ENCODE assay signal across 8 cellular contexts in the genomic region with DNA sequence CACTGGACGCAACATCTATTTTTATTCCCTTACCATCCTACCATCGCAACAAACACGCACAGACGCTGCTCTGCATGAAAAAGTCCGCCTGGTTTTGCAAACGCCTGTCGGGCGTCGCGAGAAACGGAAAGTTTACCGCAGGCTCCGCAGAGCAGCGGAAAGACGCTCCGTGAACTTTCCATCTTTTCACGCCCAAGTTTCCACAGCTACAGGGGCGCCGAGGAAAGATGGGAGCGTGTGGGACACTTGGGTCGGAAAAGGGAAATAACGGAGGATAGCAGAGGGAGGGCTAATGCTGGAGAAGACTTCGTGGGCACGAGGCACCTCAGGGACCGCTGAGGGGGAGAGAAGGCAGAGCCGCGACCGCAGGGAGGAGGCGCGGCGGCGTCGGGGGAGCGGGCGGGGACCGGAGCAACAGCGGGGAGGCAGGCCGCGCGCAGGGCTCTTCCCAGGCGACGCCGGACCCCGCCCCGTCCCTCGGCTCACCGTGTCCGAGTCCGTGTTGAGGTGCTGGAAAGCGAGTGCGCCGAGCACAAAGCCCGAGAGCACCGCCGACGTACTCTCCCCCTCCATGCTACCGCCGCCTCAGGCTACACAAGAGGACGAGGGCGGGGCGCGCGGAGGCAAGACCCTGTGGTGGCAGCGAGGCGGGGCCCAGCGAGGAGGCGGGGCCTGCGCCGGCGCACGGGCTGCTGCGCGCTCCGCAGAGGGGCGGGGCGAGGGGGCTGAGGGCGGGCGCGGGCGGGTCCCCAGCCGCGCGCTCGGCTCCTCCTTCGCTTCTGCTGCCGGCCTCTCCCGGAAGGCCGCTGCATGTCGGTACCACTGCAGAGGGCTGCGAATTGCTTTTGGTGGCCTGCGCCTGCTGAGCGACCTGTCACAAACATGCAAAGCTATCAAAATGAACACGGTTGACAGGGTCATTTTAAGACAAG. TPM values are rescaled to one million over a fixed set of nuclear protein-coding genes. Genes with fewer than 3 reads are reported as not detected.
DNase-seq lines count a peak whose midpoint lies in the region; ATAC-seq and TF ChIP-seq lines count a peak whose summit lies in the region.

A gene (minus strand): TSS at position 601 of the 932 bp plus-strand sequence. CDS start 28 bp downstream, at position 573.

- H3K27ac Mint-ChIP-seq in activated naive CD4-positive, alpha-beta T cell treated with anti-CD3 and anti-CD28 coated beads, Interleukin-2, amount 50 U/mL, for 72 hours = peak within 1 kb of the TSS; percentile 92 to 97

- TF ChIP-seq CTCF in GM10248 (IDR thresholded peaks at IDR 0.05; ENCODE audit: control extremely low read depth, extremely low read depth, low read depth, missing control alignments) (no peak), SK-N-SH (IDR thresholded peaks at IDR 0.05) (no peak), osteoblast (IDR thresholded peaks at IDR 0.05; ENCODE audit: extremely low read depth, low read depth, low read length) (no peak), testis (IDR thresholded peaks at IDR 0.05) (no peak)

- DNase-seq in GM10248 (ENCODE audit: extremely low spot score) = peak; percentile 99
- peak; percentile 89 for DNase-seq in NCI-H1092 (lab: John Stamatoyannopoulos, UW)
- DNase-seq in SK-N-SH = peak; percentile 99
- peak; percentile 94 to 95 for DNase-seq in activated naive CD4-positive, alpha-beta T cell treated with anti-CD3 and anti-CD28 coated beads, Interleukin-2, amount 50 U/mL, for 72 hours (ENCODE audit: low spot score in 2 of 2)
- peak; percentile 96 for DNase-seq in glomerular visceral epithelial cell (ENCODE audit: extremely low spot score)
- peak; percentile 99 for DNase-seq in osteoblast (ENCODE audit: insufficient read length, low spot score, missing footprints)
- DNase-seq in testis = peak; percentile 98

- peaks cover 3% of the 10 kb centered on the region for H3F3A ChIP-seq in SK-N-SH (replicated peaks; ENCODE audit: insufficient read depth)

- H3K36me3 ChIP-seq in SK-N-SH (replicated peaks in 1 of 2; ENCODE audit: control insufficient read depth in 1 of 2, insufficient read depth in 2 of 2, low read length in 1 of 2) (peaks cover 0 to 2% of the 10 kb centered on the region in 2 experiments), osteoblast (ENCODE audit: insufficient read depth, low read length) (peaks cover 2% of the 10 kb centered on the region), testis (ENCODE audit: low read depth, missing control alignments) (no peaks in the 10 kb centered on the region)

- WGBS in SK-N-SH (ENCODE audit: low lambda C conversion rate) = 1% methylated on average over 32 of the region's 93 CpGs
- WGBS in testis, 2 donors = 0% methylated on average over 40 to 88 of the region's 93 CpGs

- H3K79me2 ChIP-seq in SK-N-SH (ENCODE audit: insufficient read depth) = peaks cover 5% of the 10 kb centered on the region; the same call in 1 of the 2 replicates
- H3K79me2 ChIP-seq in osteoblast (ENCODE audit: insufficient read depth, low read length) = no peaks in the 10 kb centered on the region

- H3K9me3 ChIP-seq in SK-N-SH = no peaks in the 10 kb centered on the region
- no peaks in the 10 kb centered on the region for H3K9me3 ChIP-seq in osteoblast (ENCODE audit: low read depth, low read length)
- H3K9me3 ChIP-seq in testis = no peaks in the 10 kb centered on the region

- no peaks in the 10 kb centered on the region for H3K9me2 ChIP-seq in SK-N-SH

- no peaks in the 10 kb centered on the region for H3K9me3 Mint-ChIP-seq in activated naive CD4-positive, alpha-beta T cell treated with anti-CD3 and anti-CD28 coated beads, Interleukin-2, amount 50 U/mL, for 72 hours

- TF ChIP-seq RAD21 in SK-N-SH (IDR thresholded peaks at IDR 0.05; ENCODE audit: low read length) = no peak

- POLR2A ChIA-PET in GM10248 (lab: Yijun Ruan, JAX) (interaction anchor here (0.6 kb wide), 1 partner anchor 26 kb away, joined by 3 read pairs; no protein-coding TSS in a partner anchor), SK-N-SH (lab: Yijun Ruan, JAX) (interaction anchor here (0.6 to 1.4 kb wide), 3 partner anchors 29 to 1229 kb away, joined by 3 to 5 read pairs (median 3); a partner anchor contains a TSS)

- peak within 1 kb of the TSS; percentile 75 for H3K9ac ChIP-seq in SK-N-SH

- H3K27me3 ChIP-seq in SK-N-SH (ENCODE audit: insufficient read depth) = no peaks in the 10 kb centered on the region
- no peaks in the 10 kb centered on the region for H3K27me3 ChIP-seq in osteoblast (ENCODE audit: insufficient read depth, low read length)
- H3K27me3 ChIP-seq in testis = no peaks in the 10 kb centered on the region

- H3K27ac ChIP-seq in SK-N-SH (ENCODE audit: low read depth in 2 of 2, low read length in 1 of 2) (peak within 1 kb of the TSS; percentile 79 to 84), osteoblast (ENCODE audit: low read depth, low read length) (peak within 1 kb of the TSS; percentile 69), testis (peak within 1 kb of the TSS; percentile 67 to 87)

- intact Hi-C loops in testis (cut with DNase I; ENCODE audit: low total_unique reads) = no loop called here

- no peak; a peak in 1 of 4 replicates for TF ChIP-seq EP300 in SK-N-SH (IDR thresholded peaks at IDR 0.05; ENCODE audit: borderline replicate concordance in 1 of 2, low read depth in 1 of 2, low read length in 1 of 2)

- H3K36me3 Mint-ChIP-seq in activated naive CD4-positive, alpha-beta T cell treated with anti-CD3 and anti-CD28 coated beads, Interleukin-2, amount 50 U/mL, for 72 hours = peaks cover 0 to 5% of the 10 kb centered on the region in 2 donors

- peak within 1 kb of the TSS; percentile 68 to 96 for H3K4me3 ChIP-seq in SK-N-SH (ENCODE audit: low read depth in 2 of 2, low read length in 1 of 2)
- peak within 1 kb of the TSS; percentile 94 for H3K4me3 ChIP-seq in osteoblast (ENCODE audit: insufficient read depth, low read length)
- H3K4me3 ChIP-seq in testis = peak within 1 kb of the TSS; percentile 71

- ATAC-seq in HG02610 (IDR thresholded peaks at IDR 0.05; ENCODE audit: unreplicated experiment) = peak; percentile 98
- ATAC-seq in activated naive CD4-positive, alpha-beta T cell treated with anti-CD3 and anti-CD28 coated beads, Interleukin-2, amount 50 U/mL, for 72 hours = peak; percentile 93 to 97

- H3K4me1 ChIP-seq in SK-N-SH (ENCODE audit: control insufficient read depth in 1 of 2, insufficient read depth in 2 of 2, low read depth in 1 of 2, low read length in 1 of 2) = peaks cover 0 to 3% of the 10 kb centered on the region in 2 experiments; a peak in 1 of 4 replicates
- H3K4me1 ChIP-seq in osteoblast (ENCODE audit: insufficient read depth, low read length) = peaks cover 10% of the 10 kb centered on the region
- H3K4me1 ChIP-seq in testis = peaks cover 5% of the 10 kb centered on the region

- peak within 1 kb of the TSS; percentile 83 for H3K4me2 ChIP-seq in SK-N-SH
- peak within 1 kb of the TSS; percentile 85 for H3K4me2 ChIP-seq in osteoblast (ENCODE audit: insufficient read depth, low read length)

- TF ChIP-seq POLR2A in testis (IDR thresholded peaks at IDR 0.05) = peak; percentile 63

- H2AFZ ChIP-seq in SK-N-SH (ENCODE audit: low read depth) = peak within 1 kb of the TSS; percentile 97
- H2AFZ ChIP-seq in osteoblast (ENCODE audit: low read length) = peak within 1 kb of the TSS; percentile 99

- CTCF ChIA-PET in GM10248 (lab: Yijun Ruan, JAX) (interaction anchor here (1.4 to 2.0 kb wide), 2 partner anchors 24 to 26 kb away, joined by 3 to 6 read pairs; no protein-coding TSS in a partner anchor), SK-N-SH (lab: Yijun Ruan, JAX) (interaction anchor here (1.0 to 1.6 kb wide), 2 partner anchors 14 to 200 kb away, joined by 3 read pairs; a partner anchor contains a TSS)

- H4K20me1 ChIP-seq in SK-N-SH (ENCODE audit: insufficient read depth) = no peaks in the 10 kb centered on the region
- no peaks in the 10 kb centered on the region for H4K20me1 ChIP-seq in osteoblast (ENCODE audit: insufficient read depth, low read length)

TF ChIP-seq in SK-N-SH, 30 proteins besides CTCF, POLR2A, EP300 and RAD21 (continues in another document):
- TF ChIP-seq FOSL2 (IDR thresholded peaks at IDR 0.05; ENCODE audit: borderline replicate concordance, low read depth) (no peak), TAF1 (IDR thresholded peaks at IDR 0.05; ENCODE audit: borderline replicate concordance, low read depth, low read length) (peak; percentile 40), FOXM1 (IDR thresholded peaks at IDR 0.05; ENCODE audit: low read depth) (no peak), RCOR1 (IDR thresholded peaks at IDR 0.05; ENCODE audit: low read length) (no peak), RXRA (IDR thresholded peaks at IDR 0.05; ENCODE audit: borderline replicate concordance, low read depth) (no peak), TEAD4 (IDR thresholded peaks at IDR 0.05; ENCODE audit: borderline replicate concordance, insufficient read depth) (no peak), ELF1 (IDR thresholded peaks at IDR 0.05) (peak; percentile 58; the same call in 1 of the 2 replicates), SIN3A (IDR thresholded peaks at IDR 0.05; ENCODE audit: borderline replicate concordance, low read depth, low read length) (no peak)
- TF ChIP-seq, protein P1, sequence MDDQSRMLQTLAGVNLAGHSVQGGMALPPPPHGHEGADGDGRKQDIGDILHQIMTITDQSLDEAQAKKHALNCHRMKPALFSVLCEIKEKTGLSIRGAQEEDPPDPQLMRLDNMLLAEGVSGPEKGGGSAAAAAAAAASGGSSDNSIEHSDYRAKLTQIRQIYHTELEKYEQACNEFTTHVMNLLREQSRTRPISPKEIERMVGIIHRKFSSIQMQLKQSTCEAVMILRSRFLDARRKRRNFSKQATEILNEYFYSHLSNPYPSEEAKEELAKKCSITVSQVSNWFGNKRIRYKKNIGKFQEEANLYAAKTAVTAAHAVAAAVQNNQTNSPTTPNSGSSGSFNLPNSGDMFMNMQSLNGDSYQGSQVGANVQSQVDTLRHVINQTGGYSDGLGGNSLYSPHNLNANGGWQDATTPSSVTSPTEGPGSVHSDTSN (IDR thresholded peaks at IDR 0.05) = no peak
- TF ChIP-seq, protein P2, sequence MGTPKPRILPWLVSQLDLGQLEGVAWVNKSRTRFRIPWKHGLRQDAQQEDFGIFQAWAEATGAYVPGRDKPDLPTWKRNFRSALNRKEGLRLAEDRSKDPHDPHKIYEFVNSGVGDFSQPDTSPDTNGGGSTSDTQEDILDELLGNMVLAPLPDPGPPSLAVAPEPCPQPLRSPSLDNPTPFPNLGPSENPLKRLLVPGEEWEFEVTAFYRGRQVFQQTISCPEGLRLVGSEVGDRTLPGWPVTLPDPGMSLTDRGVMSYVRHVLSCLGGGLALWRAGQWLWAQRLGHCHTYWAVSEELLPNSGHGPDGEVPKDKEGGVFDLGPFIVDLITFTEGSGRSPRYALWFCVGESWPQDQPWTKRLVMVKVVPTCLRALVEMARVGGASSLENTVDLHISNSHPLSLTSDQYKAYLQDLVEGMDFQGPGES (IDR thresholded peaks at IDR 0.05; ENCODE audit: low read depth, low read length) = no peak

RNA-seq across cellular contexts. Expression of the gene that starts here (rescaled TPM):
- polyA plus RNA-seq in SK-N-SH (2012; rRNA removed) (4.9 and 6.3 TPM in 2 replicates), testis (ENCODE audit: insufficient read depth, low read depth, low replicate concordance) (25.0 TPM)
- 7.6 and 10.0 TPM in 2 replicates for polyA plus RNA-seq in SK-N-SH (2012; cell fraction: cytosol; rRNA removed)
- 2.9 and 6.4 TPM in 2 replicates for polyA plus RNA-seq in SK-N-SH (2012; cell fraction: nucleus; rRNA removed)
- 10 to 100 TPM; 20.7 to 22.0 TPM for total RNA-seq in activated naive CD4-positive, alpha-beta T cell treated with anti-CD3 and anti-CD28 coated beads, Interleukin-2, amount 50 U/mL, for 72 hours
- total RNA-seq in osteoblast (17.4 and 23.3 TPM in 2 replicates), testis (10 to 100 TPM; 22.7 to 30.7 TPM)

Comparison
In these comparisons a context has a peak if more than half of its experiments do, and no peak if none do; other contexts are left out.
1. Peak in every context shown above with its lines: DNase-seq, ATAC-seq, H3K4me3 ChIP-seq and H3K27ac ChIP-seq.